Comparison of ENCODE assay signal across 2 cellular contexts in the genomic region with DNA sequence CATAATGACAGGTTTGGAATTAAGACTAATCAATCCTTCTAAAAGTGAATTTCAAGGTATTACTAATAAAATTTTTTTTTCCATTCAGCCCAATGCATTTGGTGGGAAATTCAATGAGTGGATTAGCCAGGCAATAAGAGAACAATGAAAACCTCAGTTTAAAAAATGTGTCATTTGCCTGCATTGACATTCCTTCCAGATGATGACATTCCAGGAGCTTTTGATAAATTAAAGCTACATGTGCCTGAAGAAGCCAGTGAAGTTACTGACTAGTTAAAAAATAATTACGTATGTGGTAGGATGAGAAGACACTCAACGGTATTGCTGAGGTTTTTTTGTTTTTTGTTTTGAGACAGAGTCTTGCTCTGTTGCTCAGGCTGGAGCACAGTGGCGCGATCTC.
TF ChIP-seq lines count a peak whose summit lies in the region.

No MANE protein-coding gene starts in this region.

TF ChIP-seq in IMR-90, 13 proteins besides CTCF, POLR2A, EP300 and RAD21:
- no peak for TF ChIP-seq BHLHE40 (IDR thresholded peaks at IDR 0.05; ENCODE audit: low read depth, low read length)
- TF ChIP-seq MAZ (IDR thresholded peaks at IDR 0.05; ENCODE audit: borderline replicate concordance, low read depth, low read length) = no peak
- no peak for TF ChIP-seq SMC3 (IDR thresholded peaks at IDR 0.05; ENCODE audit: low read depth, low read length)
- no peak for TF ChIP-seq RCOR1 (IDR thresholded peaks at IDR 0.05; ENCODE audit: insufficient replicate concordance, low read length)
- no peak for TF ChIP-seq FOS (IDR thresholded peaks at IDR 0.05; ENCODE audit: low read depth, low read length)
- TF ChIP-seq NFE2L2 (IDR thresholded peaks at IDR 0.05; ENCODE audit: low read depth, low read length) = no peak

TF ChIP-seq in SK-N-SH treated with all-trans-retinoic acid at 6 μM for 48 hours, 23 proteins besides CTCF, POLR2A, EP300 and RAD21:
- TF ChIP-seq ZFP30 (CRISPR knock-in tag; IDR thresholded peaks at IDR 0.05) (no peak), ZNF565 (CRISPR knock-in tag; conservative IDR thresholded peaks at IDR 0.05; ENCODE audit: low read depth) (no peak), TCF4 (CRISPR knock-in tag; IDR thresholded peaks at IDR 0.05; ENCODE audit: borderline replicate concordance) (no peak), ISL1 (CRISPR knock-in tag; IDR thresholded peaks at IDR 0.05) (no peak), ZC3H10 (CRISPR knock-in tag; IDR thresholded peaks at IDR 0.05) (no peak), RARB (CRISPR knock-in tag; IDR thresholded peaks at IDR 0.05) (no peak), ZFP3 (CRISPR knock-in tag; IDR thresholded peaks at IDR 0.05) (no peak), ZNF70 (CRISPR knock-in tag; IDR thresholded peaks at IDR 0.05) (no peak), PPARA (CRISPR knock-in tag; IDR thresholded peaks at IDR 0.05; ENCODE audit: borderline replicate concordance) (no peak), SNAI2 (CRISPR knock-in tag; IDR thresholded peaks at IDR 0.05) (no peak), ARNTL (CRISPR knock-in tag; IDR thresholded peaks at IDR 0.05; ENCODE audit: borderline replicate concordance, low read depth) (no peak), GLIS3 (CRISPR knock-in tag; IDR thresholded peaks at IDR 0.05) (no peak), CSDC2 (CRISPR knock-in tag; IDR thresholded peaks at IDR 0.05) (no peak), ZNF8 (CRISPR knock-in tag; IDR thresholded peaks at IDR 0.05) (no peak), BACH2 (CRISPR knock-in tag; IDR thresholded peaks at IDR 0.05; ENCODE audit: borderline replicate concordance) (no peak), OSR1 (CRISPR knock-in tag; IDR thresholded peaks at IDR 0.05) (no peak)
- TF ChIP-seq, protein P1, sequence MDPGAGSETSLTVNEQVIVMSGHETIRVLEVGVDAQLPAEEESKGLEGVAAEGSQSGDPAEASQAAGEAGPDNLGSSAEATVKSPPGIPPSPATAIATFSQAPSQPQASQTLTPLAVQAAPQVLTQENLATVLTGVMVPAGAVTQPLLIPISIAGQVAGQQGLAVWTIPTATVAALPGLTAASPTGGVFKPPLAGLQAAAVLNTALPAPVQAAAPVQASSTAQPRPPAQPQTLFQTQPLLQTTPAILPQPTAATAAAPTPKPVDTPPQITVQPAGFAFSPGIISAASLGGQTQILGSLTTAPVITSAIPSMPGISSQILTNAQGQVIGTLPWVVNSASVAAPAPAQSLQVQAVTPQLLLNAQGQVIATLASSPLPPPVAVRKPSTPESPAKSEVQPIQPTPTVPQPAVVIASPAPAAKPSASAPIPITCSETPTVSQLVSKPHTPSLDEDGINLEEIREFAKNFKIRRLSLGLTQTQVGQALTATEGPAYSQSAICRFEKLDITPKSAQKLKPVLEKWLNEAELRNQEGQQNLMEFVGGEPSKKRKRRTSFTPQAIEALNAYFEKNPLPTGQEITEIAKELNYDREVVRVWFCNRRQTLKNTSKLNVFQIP (CRISPR knock-in tag; IDR thresholded peaks at IDR 0.05; ENCODE audit: borderline replicate concordance, low read depth) = no peak
- TF ChIP-seq, protein P2, sequence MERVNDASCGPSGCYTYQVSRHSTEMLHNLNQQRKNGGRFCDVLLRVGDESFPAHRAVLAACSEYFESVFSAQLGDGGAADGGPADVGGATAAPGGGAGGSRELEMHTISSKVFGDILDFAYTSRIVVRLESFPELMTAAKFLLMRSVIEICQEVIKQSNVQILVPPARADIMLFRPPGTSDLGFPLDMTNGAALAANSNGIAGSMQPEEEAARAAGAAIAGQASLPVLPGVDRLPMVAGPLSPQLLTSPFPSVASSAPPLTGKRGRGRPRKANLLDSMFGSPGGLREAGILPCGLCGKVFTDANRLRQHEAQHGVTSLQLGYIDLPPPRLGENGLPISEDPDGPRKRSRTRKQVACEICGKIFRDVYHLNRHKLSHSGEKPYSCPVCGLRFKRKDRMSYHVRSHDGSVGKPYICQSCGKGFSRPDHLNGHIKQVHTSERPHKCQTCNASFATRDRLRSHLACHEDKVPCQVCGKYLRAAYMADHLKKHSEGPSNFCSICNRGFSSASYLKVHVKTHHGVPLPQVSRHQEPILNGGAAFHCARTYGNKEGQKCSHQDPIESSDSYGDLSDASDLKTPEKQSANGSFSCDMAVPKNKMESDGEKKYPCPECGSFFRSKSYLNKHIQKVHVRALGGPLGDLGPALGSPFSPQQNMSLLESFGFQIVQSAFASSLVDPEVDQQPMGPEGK (CRISPR knock-in tag; IDR thresholded peaks at IDR 0.05; ENCODE audit: borderline replicate concordance) = no peak
- TF ChIP-seq, protein P3, sequence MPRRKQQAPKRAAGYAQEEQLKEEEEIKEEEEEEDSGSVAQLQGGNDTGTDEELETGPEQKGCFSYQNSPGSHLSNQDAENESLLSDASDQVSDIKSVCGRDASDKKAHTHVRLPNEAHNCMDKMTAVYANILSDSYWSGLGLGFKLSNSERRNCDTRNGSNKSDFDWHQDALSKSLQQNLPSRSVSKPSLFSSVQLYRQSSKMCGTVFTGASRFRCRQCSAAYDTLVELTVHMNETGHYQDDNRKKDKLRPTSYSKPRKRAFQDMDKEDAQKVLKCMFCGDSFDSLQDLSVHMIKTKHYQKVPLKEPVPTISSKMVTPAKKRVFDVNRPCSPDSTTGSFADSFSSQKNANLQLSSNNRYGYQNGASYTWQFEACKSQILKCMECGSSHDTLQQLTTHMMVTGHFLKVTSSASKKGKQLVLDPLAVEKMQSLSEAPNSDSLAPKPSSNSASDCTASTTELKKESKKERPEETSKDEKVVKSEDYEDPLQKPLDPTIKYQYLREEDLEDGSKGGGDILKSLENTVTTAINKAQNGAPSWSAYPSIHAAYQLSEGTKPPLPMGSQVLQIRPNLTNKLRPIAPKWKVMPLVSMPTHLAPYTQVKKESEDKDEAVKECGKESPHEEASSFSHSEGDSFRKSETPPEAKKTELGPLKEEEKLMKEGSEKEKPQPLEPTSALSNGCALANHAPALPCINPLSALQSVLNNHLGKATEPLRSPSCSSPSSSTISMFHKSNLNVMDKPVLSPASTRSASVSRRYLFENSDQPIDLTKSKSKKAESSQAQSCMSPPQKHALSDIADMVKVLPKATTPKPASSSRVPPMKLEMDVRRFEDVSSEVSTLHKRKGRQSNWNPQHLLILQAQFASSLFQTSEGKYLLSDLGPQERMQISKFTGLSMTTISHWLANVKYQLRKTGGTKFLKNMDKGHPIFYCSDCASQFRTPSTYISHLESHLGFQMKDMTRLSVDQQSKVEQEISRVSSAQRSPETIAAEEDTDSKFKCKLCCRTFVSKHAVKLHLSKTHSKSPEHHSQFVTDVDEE (CRISPR knock-in tag; IDR thresholded peaks at IDR 0.05) = no peak
- TF ChIP-seq, protein P4, sequence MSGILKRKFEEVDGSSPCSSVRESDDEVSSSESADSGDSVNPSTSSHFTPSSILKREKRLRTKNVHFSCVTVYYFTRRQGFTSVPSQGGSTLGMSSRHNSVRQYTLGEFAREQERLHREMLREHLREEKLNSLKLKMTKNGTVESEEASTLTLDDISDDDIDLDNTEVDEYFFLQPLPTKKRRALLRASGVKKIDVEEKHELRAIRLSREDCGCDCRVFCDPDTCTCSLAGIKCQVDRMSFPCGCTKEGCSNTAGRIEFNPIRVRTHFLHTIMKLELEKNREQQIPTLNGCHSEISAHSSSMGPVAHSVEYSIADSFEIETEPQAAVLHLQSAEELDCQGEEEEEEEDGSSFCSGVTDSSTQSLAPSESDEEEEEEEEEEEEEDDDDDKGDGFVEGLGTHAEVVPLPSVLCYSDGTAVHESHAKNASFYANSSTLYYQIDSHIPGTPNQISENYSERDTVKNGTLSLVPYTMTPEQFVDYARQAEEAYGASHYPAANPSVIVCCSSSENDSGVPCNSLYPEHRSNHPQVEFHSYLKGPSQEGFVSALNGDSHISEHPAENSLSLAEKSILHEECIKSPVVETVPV (CRISPR knock-in tag; IDR thresholded peaks at IDR 0.05) = no peak
